Comparison of ENCODE assay signal across 13 cellular contexts in the genomic region with DNA sequence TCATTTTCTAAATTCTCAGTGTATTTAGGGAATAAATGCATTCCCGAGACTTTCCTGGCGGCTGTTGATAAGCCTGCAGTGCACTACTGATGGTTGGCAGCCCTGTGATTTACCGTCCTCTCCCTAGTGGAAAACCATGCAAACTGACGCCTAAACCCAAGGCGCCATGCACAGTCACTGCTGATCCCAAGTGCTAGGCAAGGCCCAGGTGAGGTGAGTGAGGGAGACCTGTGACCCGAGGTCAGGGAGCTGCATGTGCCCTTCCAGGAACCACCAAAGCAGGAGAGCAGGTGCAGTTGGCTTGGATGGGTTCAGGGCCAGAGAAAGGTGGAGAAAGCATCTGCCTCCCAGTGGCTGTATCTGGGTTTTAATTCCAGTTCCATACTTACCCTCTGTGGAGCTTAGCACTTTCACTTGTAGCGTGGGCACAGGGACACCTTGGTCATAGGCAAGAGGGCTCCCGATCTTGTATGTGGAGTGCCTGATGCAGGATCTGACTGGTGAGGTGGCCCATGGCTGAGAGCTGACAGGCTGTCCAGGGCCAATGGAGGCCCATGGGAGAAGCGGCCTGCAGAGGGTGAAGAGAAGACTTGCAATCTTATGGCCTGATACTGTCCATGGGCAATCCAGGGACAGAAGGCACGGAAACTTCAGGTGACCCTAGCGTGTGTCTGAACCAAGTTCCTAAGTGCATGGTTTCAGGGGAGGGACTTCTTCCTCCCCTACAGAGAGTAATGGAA.
DNase-seq lines count a peak whose midpoint lies in the region; ATAC-seq and TF ChIP-seq lines count a peak whose summit lies in the region.
"Had no signal": no experiment of that assay in that cellular context is flagged by ENCODE, and none has a peak within 500 bp of the region (broad histone marks: within the 10 kb centered on the region; RNA-seq: fewer than 3 reads in every experiment).

No MANE protein-coding gene starts in this region.

- H3K27me3 Mint-ChIP-seq in activated T-cell treated with anti-CD3 and anti-CD28 coated beads, Interleukin-2, amount 50 U/mL, for 72 hours (ENCODE audit: low read depth): no peaks in the 10 kb centered on the region
- H3K27me3 Mint-ChIP-seq: CD4-positive, alpha-beta T cell had no signal

- no peaks in the 10 kb centered on the region for H3K4me1 Mint-ChIP-seq in activated T-cell treated with anti-CD3 and anti-CD28 coated beads, Interleukin-2, amount 50 U/mL, for 72 hours (ENCODE audit: low read depth)

- no peaks in the 10 kb centered on the region for H3K36me3 ChIP-seq in RWPE2 (ENCODE audit: low read depth)
- peaks cover 0 to 2% of the 10 kb centered on the region in 2 experiments for H3K36me3 ChIP-seq in mesenchymal stem cell (ENCODE audit: control insufficient read depth in 1 of 2, insufficient read depth in 2 of 2, low read depth in 1 of 2, low read length in 2 of 2)
- no peaks in the 10 kb centered on the region for H3K36me3 ChIP-seq in tibial artery
- no peaks in the 10 kb centered on the region for H3K36me3 ChIP-seq in A673 (ENCODE audit: insufficient read depth, low read length, poor library complexity, severe bottlenecking)

- H3K4me2 ChIP-seq in mesenchymal stem cell (ENCODE audit: low read length, poor library complexity, severe bottlenecking): no peak overlapping the region
- H3K4me2 ChIP-seq: A549 had no signal

- peak overlapping the region in 1 of 2 experiments; percentile 46 for H3K18ac ChIP-seq in mesenchymal stem cell (ENCODE audit: low read depth in 1 of 2, low read length in 2 of 2)

- no peaks in the 10 kb centered on the region for H3K36me3 Mint-ChIP-seq in activated T-cell treated with anti-CD3 and anti-CD28 coated beads, Interleukin-2, amount 50 U/mL, for 72 hours (ENCODE audit: insufficient read depth in 2 of 2)

- H2AFZ ChIP-seq in mesenchymal stem cell (ENCODE audit: low read depth, low read length): no peak overlapping the region

- WGBS in mesenchymal stem cell: 95% methylated on average over 11 of the region's 11 CpGs

- TF ChIP-seq CTCF in RWPE2 (IDR thresholded peaks at IDR 0.05; ENCODE audit: poor library complexity, severe bottlenecking) (no peak), tibial artery (IDR thresholded peaks at IDR 0.05) (no peak), A673 (conservative IDR thresholded peaks at IDR 0.05; ENCODE audit: low read depth, low read length) (no peak)

- H3K79me1 ChIP-seq in mesenchymal stem cell (replicated peaks; ENCODE audit: low read length, poor library complexity, severe bottlenecking): peaks cover 49% of the 10 kb centered on the region

- no peak overlapping the region for H3K9ac ChIP-seq in mesenchymal stem cell (ENCODE audit: low read length)

- no peak overlapping the region for H2BK120ac ChIP-seq in mesenchymal stem cell (ENCODE audit: low read depth, low read length)

- H3K4me3 Mint-ChIP-seq in activated T-cell treated with anti-CD3 and anti-CD28 coated beads, Interleukin-2, amount 50 U/mL, for 72 hours: no peak overlapping the region
- H3K4me3 Mint-ChIP-seq: CD4-positive, alpha-beta T cell had no signal

- no peak overlapping the region for H3K23ac ChIP-seq in mesenchymal stem cell (ENCODE audit: low read length in 2 of 2)

- intact Hi-C loops in tibial artery (cut with DNase I; ENCODE audit: low total_unique reads) (no loop called here), A673 (cut with micrococcal nuclease; ENCODE audit: unreplicated experiment) (loop anchor here (10.0 kb wide), 1 partner anchor 245 kb away; no protein-coding TSS in a partner anchor)

- H3K4me1 ChIP-seq in RWPE2 (ENCODE audit: insufficient read depth, poor library complexity, severe bottlenecking): no peaks in the 10 kb centered on the region
- H3K4me1 ChIP-seq in mesenchymal stem cell (ENCODE audit: control insufficient read depth, insufficient read depth, low read depth, low read length): peaks cover 16% of the 10 kb centered on the region
- H3K4me1 ChIP-seq in tibial artery: peaks cover 0 to 76% (median 31%) of the 10 kb centered on the region in 4 donors
- H3K4me1 ChIP-seq in A673 (ENCODE audit: insufficient read depth, low read length, poor library complexity, severe bottlenecking): peaks cover 4% of the 10 kb centered on the region
- H3K4me1 ChIP-seq: A549 had no signal

- POLR2A ChIA-PET in A673 (lab: Charles Lee; ENCODE audit: low non-redundant PET): no interaction called here

- no peak for ATAC-seq in activated T-cell treated with anti-CD3 and anti-CD28 coated beads, Interleukin-2, amount 50 U/mL, for 72 hours (replicated peaks in 1 of 2)
- ATAC-seq in RWPE2 (ENCODE audit: low read depth): no peak

- H3K27ac Mint-ChIP-seq in activated T-cell treated with anti-CD3 and anti-CD28 coated beads, Interleukin-2, amount 50 U/mL, for 72 hours: peak overlapping the region; percentile 28
- H3K27ac Mint-ChIP-seq: CD4-positive, alpha-beta T cell had no signal

- no peaks in the 10 kb centered on the region for H3K27me3 ChIP-seq in RWPE2 (ENCODE audit: insufficient read depth, poor library complexity, severe bottlenecking)
- H3K27me3 ChIP-seq in mesenchymal stem cell (ENCODE audit: control insufficient read depth in 1 of 2, insufficient read depth in 1 of 2, low read length in 2 of 2): peaks cover 0 to 8% of the 10 kb centered on the region in 2 experiments
- H3K27me3 ChIP-seq in tibial artery: no peaks in the 10 kb centered on the region
- H3K27me3 ChIP-seq in A673 (replicated peaks; ENCODE audit: insufficient read depth, low read depth, low read length, poor library complexity): peaks cover 2% of the 10 kb centered on the region

- no peak overlapping the region for H2AK5ac ChIP-seq in mesenchymal stem cell (ENCODE audit: low read length, severe bottlenecking)

- peak overlapping the region in 1 of 2 experiments; percentile 76 for H2BK12ac ChIP-seq in mesenchymal stem cell (ENCODE audit: low read length in 2 of 2)

- no TSS peak for BruUV-seq in A673 (replicated peaks; lab: Mats Ljungman, UMichigan)

- H3K14ac ChIP-seq in mesenchymal stem cell (ENCODE audit: low read length in 2 of 2): peak overlapping the region in 1 of 2 experiments; percentile 36

- H3K4me3 ChIP-seq in RWPE2 (ENCODE audit: severe bottlenecking) (no peak overlapping the region), mesenchymal stem cell (ENCODE audit: insufficient read depth in 1 of 2, low read depth in 1 of 2, low read length in 2 of 2) (no peak overlapping the region), tibial artery (no peak overlapping the region), A673 (ENCODE audit: low read depth, low read length, poor library complexity, severe bottlenecking) (no peak overlapping the region)
- H3K4me3 ChIP-seq: A549 had no signal

- no peak for DNase-seq in activated T-cell treated with anti-CD3 and anti-CD28 coated beads, Interleukin-2, amount 50 U/mL, for 72 hours
- DNase-seq in activated T-cell treated with anti-CD3 and anti-CD28 coated beads for 4 hours (no peak), RWPE2 (ENCODE audit: low spot score) (peak; percentile 19), mesenchymal stem cell (no peak), tibial artery (peak; percentile 7 to 51), A673 (ENCODE audit: low spot score) (no peak), superior temporal gyrus (ENCODE audit: extremely low spot score) (no peak)
- DNase-seq: DND-41, NCI-H1048, NCI-H2227 treated with DMSO at 0.1 percent for 48 hours, Right ventricle myocardium superior had no signal

- no peaks in the 10 kb centered on the region for H3K9me3 ChIP-seq in RWPE2 (ENCODE audit: severe bottlenecking)
- no peaks in the 10 kb centered on the region for H3K9me3 ChIP-seq in mesenchymal stem cell (ENCODE audit: control insufficient read depth, low read length)
- H3K9me3 ChIP-seq in tibial artery: no peaks in the 10 kb centered on the region
- H3K9me3 ChIP-seq in A673 (ENCODE audit: low read depth, low read length, poor library complexity, severe bottlenecking): no peaks in the 10 kb centered on the region
- H3K9me3 ChIP-seq: A549 had no signal

- H3K27ac ChIP-seq in RWPE2 (ENCODE audit: poor library complexity, severe bottlenecking): no peak overlapping the region
- no peak overlapping the region for H3K27ac ChIP-seq in mesenchymal stem cell (ENCODE audit: low read length, poor library complexity, severe bottlenecking)
- H3K27ac ChIP-seq in tibial artery: no peak overlapping the region
- H3K27ac ChIP-seq in A673 (ENCODE audit: low read depth, low read length, poor library complexity, severe bottlenecking): no peak overlapping the region
- H3K27ac ChIP-seq: A549 had no signal

- CTCF ChIA-PET in A673 (lab: Charles Lee): no interaction called here

- H4K8ac ChIP-seq in mesenchymal stem cell (ENCODE audit: low read length): no peak overlapping the region

- H2BK15ac ChIP-seq in mesenchymal stem cell (ENCODE audit: low read depth, poor library complexity, severe bottlenecking): no peak overlapping the region

- no peaks in the 10 kb centered on the region for H3K9me3 Mint-ChIP-seq in activated T-cell treated with anti-CD3 and anti-CD28 coated beads, Interleukin-2, amount 50 U/mL, for 72 hours
- H3K9me3 Mint-ChIP-seq: CD4-positive, alpha-beta T cell had no signal

- no peak overlapping the region for H2BK5ac ChIP-seq in mesenchymal stem cell (ENCODE audit: low read depth, low read length, poor library complexity, severe bottlenecking)

- H3K4ac ChIP-seq in mesenchymal stem cell (ENCODE audit: low read depth in 1 of 2, low read length in 2 of 2): no peak overlapping the region

- peak overlapping the region; percentile 40 for H4K91ac ChIP-seq in mesenchymal stem cell (ENCODE audit: low read length)

Comparison
In these comparisons a context has a peak if more than half of its experiments do, and no peak if none do; other contexts are left out.
1. DNase-seq: peak in RWPE2 (single experiment) and tibial artery (2 of 2); none in activated T-cell treated with anti-CD3 and anti-CD28 coated beads, Interleukin-2, amount 50 U/mL, for 72 hours (0 of 2), activated T-cell treated with anti-CD3 and anti-CD28 coated beads for 4 hours (single experiment), mesenchymal stem cell (single experiment), A673 (single experiment) and superior temporal gyrus (single experiment).